In genomic region chr18:57218281-57218680, GRCh38 we compare ENCODE assay signal across 20 cellular contexts.
"Had no signal": no experiment of that assay in that cellular context is flagged by ENCODE, and none has a peak within 500 bp of the region (broad histone marks: within the 10 kb centered on the region; RNA-seq: fewer than 3 reads in every experiment).

No MANE protein-coding gene starts in this region.

- ATAC-seq: naive thymus-derived CD8-positive, alpha-beta T cell; natural killer cell treated with Interleukin-12 subunit alpha and Interleukin-12 subunit beta and Interleukin-15 and Interleukin-18, amount 100 ng/mL, for 72 hours; pancreas; right cardiac atrium; right lobe of liver; stimulated activated effector memory CD8-positive, alpha-beta T cell treated with anti-CD3 and anti-CD28 coated beads, Interleukin-12 subunit alpha, Interleukin-12 subunit beta, amount 100 ng/mL, for 72 hours; stimulated activated naive B cell treated with anti-CD40 and anti-IgM and Interleukin-4, amounts not matched to agents 10 μg/mL and 1 μg/mL and 100 μg/mL, for 72 hours had no signal

- DNase-seq: naive thymus-derived CD8-positive, alpha-beta T cell; nephron progenitor cell; pancreas; right cardiac atrium; right lobe of liver; sigmoid colon; small intestine; stimulated activated CD4-positive, alpha-beta T cell treated with anti-CD3 and anti-CD28 coated beads, Interleukin-15, amount 100 ng/mL, for 24 hours; stimulated activated CD4-positive, alpha-beta T cell treated with anti-CD3 and anti-CD28 coated beads, Interleukin-2, amount 100 ng/mL, for 24 hours; stimulated activated CD4-positive, alpha-beta T cell treated with anti-CD3 and anti-CD28 coated beads, Interleukin-2, amount 100 ng/mL, for 48 hours; stimulated activated CD4-positive, alpha-beta T cell treated with anti-CD3 and anti-CD28 coated beads, Interleukin-4, amount 100 ng/mL, for 24 hours; stimulated activated naive B cell treated with anti-CD40 and anti-IgM and Interleukin-4, amounts not matched to agents 10 μg/mL and 1 μg/mL and 100 μg/mL, for 72 hours; stimulated activated naive CD4-positive, alpha-beta T cell treated with Interleukin-2 at 50 U/mL for 16 hours; stomach; thyroid gland; trophoblast cell; upper lobe of left lung; uterus had no signal
